ENCODE assay signal across 1 cellular context in genomic region chr11:61689164-61689496, GRCh38.
TF ChIP-seq lines count a peak whose summit lies in the region.

No MANE protein-coding gene starts in this region.

TF ChIP-seq in H1, 55 proteins besides CTCF, POLR2A, EP300 and RAD21 (continued from another document):
- TF ChIP-seq ZNF274 (IDR thresholded peaks at IDR 0.05; ENCODE audit: borderline replicate concordance, extremely low read depth, low read length) = no peak
- no peak for TF ChIP-seq SP1 (IDR thresholded peaks at IDR 0.05; ENCODE audit: low read depth, low read length)
- no peak for TF ChIP-seq CREB1 (IDR thresholded peaks at IDR 0.05)
- TF ChIP-seq TAF1 (IDR thresholded peaks at IDR 0.05; ENCODE audit: low read depth, low read length) = no peak
- TF ChIP-seq CHD1 (IDR thresholded peaks at IDR 0.05; ENCODE audit: low read depth, low read length) = no peak
- TF ChIP-seq CHD7 (IDR thresholded peaks at IDR 0.05; ENCODE audit: insufficient replicate concordance, low read length) = no peak
- no peak for TF ChIP-seq HDAC2 (IDR thresholded peaks at IDR 0.05; ENCODE audit: borderline replicate concordance in 1 of 2, low read depth in 2 of 2, low read length in 2 of 2)
- no peak for TF ChIP-seq CBX8 (IDR thresholded peaks at IDR 0.05; ENCODE audit: borderline replicate concordance, low read depth, low read length)
- TF ChIP-seq SIRT6 (IDR thresholded peaks at IDR 0.05; ENCODE audit: low read length) = no peak
- TF ChIP-seq EGR1 (IDR thresholded peaks at IDR 0.05; ENCODE audit: borderline replicate concordance, low read depth, low read length) = no peak
- no peak for TF ChIP-seq POLR2AphosphoS5 (IDR thresholded peaks at IDR 0.05; ENCODE audit: low read depth, low read length)
- TF ChIP-seq BCL11A (IDR thresholded peaks at IDR 0.05; ENCODE audit: low read depth in 2 of 2, low read length in 2 of 2) = no peak
- TF ChIP-seq RNF2 (IDR thresholded peaks at IDR 0.05; ENCODE audit: borderline replicate concordance, low read depth, low read length, missing control alignments, poor library complexity, severe bottlenecking) = no peak
- no peak for TF ChIP-seq HDAC6 (IDR thresholded peaks at IDR 0.05; ENCODE audit: low read depth, low read length)
- TF ChIP-seq FOSL1 (IDR thresholded peaks at IDR 0.05; ENCODE audit: insufficient read depth, low read depth, low read length) = no peak
- no peak for TF ChIP-seq SRF (IDR thresholded peaks at IDR 0.05; ENCODE audit: low read depth, low read length)
- no peak for TF ChIP-seq ATF2 (IDR thresholded peaks at IDR 0.05; ENCODE audit: low read length)
TF ChIP-seq in H1: peak in this region for 0.
